ENCODE assay signal across 8 cellular contexts in genomic region chr19:48624791-48625723, GRCh38. TPM values are rescaled to one million over a fixed set of nuclear protein-coding genes. Genes with fewer than 3 reads are reported as not detected.
DNase-seq lines count a peak whose midpoint lies in the region; ATAC-seq and TF ChIP-seq lines count a peak whose summit lies in the region.

No MANE protein-coding gene starts in this region.

- no peaks in the 10 kb centered on the region for H4K20me1 ChIP-seq in OCI-LY7 (ENCODE audit: insufficient read depth, low read length)
- H4K20me1 ChIP-seq in fibroblast of lung (ENCODE audit: control insufficient read depth, extremely low read depth, insufficient read depth, low read length): no peaks in the 10 kb centered on the region
- H4K20me1 ChIP-seq in PC-3 (ENCODE audit: low read length): no peaks in the 10 kb centered on the region

- peaks cover 27% of the 10 kb centered on the region for H3K4me1 ChIP-seq in OCI-LY7 (ENCODE audit: insufficient read depth, low read length, poor library complexity, severe bottlenecking)
- peaks cover 9% of the 10 kb centered on the region for H3K4me1 ChIP-seq in fibroblast of lung (ENCODE audit: control insufficient read depth, extremely low read depth, insufficient read depth, low read length)
- peaks cover 10% of the 10 kb centered on the region for H3K4me1 ChIP-seq in rectal smooth muscle tissue (ENCODE audit: control insufficient read depth, insufficient read depth, low read length)
- H3K4me1 ChIP-seq in PC-3 (ENCODE audit: insufficient read depth, low read length): 0 out of 2 replicates have a peak, but pooled peaks cover 2% of the 10 kb centered on the region

- TF ChIP-seq CTCF in GM12864 (IDR thresholded peaks at IDR 0.05; ENCODE audit: low read depth, low read length, missing control alignments): no peak
- no peak for TF ChIP-seq CTCF in OCI-LY7 (conservative IDR thresholded peaks at IDR 0.05; ENCODE audit: low read length)
- no peak for TF ChIP-seq CTCF in fibroblast of lung (conservative IDR thresholded peaks at IDR 0.05 in 1 of 2, IDR thresholded peaks at IDR 0.05 in 1 of 2; ENCODE audit: low read depth in 1 of 2, low read length in 2 of 2)
- no peak for TF ChIP-seq CTCF in PC-3 (conservative IDR thresholded peaks at IDR 0.05; ENCODE audit: low read depth, low read length)

- H3K79me2 ChIP-seq in OCI-LY7 (ENCODE audit: insufficient read depth, low read depth, low read length) (peaks cover 8% of the 10 kb centered on the region; the same call in 1 of the 2 replicates), fibroblast of lung (ENCODE audit: control insufficient read depth, insufficient read depth, low read length) (peaks cover 2% of the 10 kb centered on the region), PC-3 (ENCODE audit: low read length) (peaks cover 3% of the 10 kb centered on the region)

- intact Hi-C loops in OCI-LY7 (cut with micrococcal nuclease; ENCODE audit: unreplicated experiment): no loop called here
- intact Hi-C loops in PC-3 (cut with micrococcal nuclease): no loop called here

- H3K9ac ChIP-seq in fibroblast of lung (ENCODE audit: insufficient read depth, low read length) (peak overlapping the region; percentile 59), rectal smooth muscle tissue (ENCODE audit: low read length) (no peak overlapping the region), PC-3 (ENCODE audit: low read length) (no peak overlapping the region)

- H3K4me3 ChIP-seq in GM12864 (ENCODE audit: low read depth, low read length): peak overlapping the region; percentile 51; the same call in 1 of the 2 replicates
- H3K4me3 ChIP-seq in OCI-LY7 (ENCODE audit: low read depth, low read length, poor library complexity, severe bottlenecking): peak overlapping the region; percentile 68
- H3K4me3 ChIP-seq in fibroblast of lung (replicated peaks in 1 of 4; ENCODE audit: control extremely low read depth in 1 of 4, insufficient read depth in 1 of 4, low read depth in 3 of 4, low read length in 4 of 4): peak overlapping the region; percentile 46 to 65 (median 54)
- H3K4me3 ChIP-seq in rectal smooth muscle tissue (ENCODE audit: low read length): peak overlapping the region; percentile 63
- H3K4me3 ChIP-seq in PC-3 (ENCODE audit: low read length): no peak overlapping the region

- BruUV-seq in OCI-LY7 (replicated peaks; lab: Mats Ljungman, UMichigan) (no TSS peak), PC-3 (replicated peaks; lab: Mats Ljungman, UMichigan) (no TSS peak)

- H3K9me2 ChIP-seq in OCI-LY7 (ENCODE audit: insufficient read depth, low read length) (no peaks in the 10 kb centered on the region), PC-3 (replicated peaks; ENCODE audit: low read length) (no peaks in the 10 kb centered on the region)

- H3K36me3 ChIP-seq in OCI-LY7 (ENCODE audit: insufficient read depth, low read length) (peaks cover 24% of the 10 kb centered on the region; the same call in 1 of the 2 replicates), fibroblast of lung (ENCODE audit: control insufficient read depth, insufficient read depth, low read length) (peaks cover 4% of the 10 kb centered on the region), rectal smooth muscle tissue (ENCODE audit: control insufficient read depth, insufficient read depth, low read length) (no peaks in the 10 kb centered on the region), PC-3 (ENCODE audit: low read depth, low read length) (no peaks in the 10 kb centered on the region)

- no peaks in the 10 kb centered on the region for H3K27me3 ChIP-seq in fibroblast of lung (ENCODE audit: control insufficient read depth, insufficient read depth, low read length)
- no peaks in the 10 kb centered on the region for H3K27me3 ChIP-seq in rectal smooth muscle tissue (ENCODE audit: control insufficient read depth, insufficient read depth, low read length)
- no peaks in the 10 kb centered on the region for H3K27me3 ChIP-seq in PC-3 (ENCODE audit: low read length)

- no peak for ATAC-seq in PC-3
- ATAC-seq in HG03139 (IDR thresholded peaks at IDR 0.05; ENCODE audit: unreplicated experiment): no peak

- H3K4me2 ChIP-seq in OCI-LY7 (ENCODE audit: low read length) (peak overlapping the region; percentile 84), fibroblast of lung (ENCODE audit: extremely low read depth, insufficient read depth, low read length) (peak overlapping the region; percentile 87), PC-3 (ENCODE audit: low read length) (no peak overlapping the region)

- H3K9me3 ChIP-seq in OCI-LY7 (ENCODE audit: low read length) (no peaks in the 10 kb centered on the region), fibroblast of lung (ENCODE audit: control insufficient read depth, insufficient read depth, low read depth, low read length) (no peaks in the 10 kb centered on the region), PC-3 (ENCODE audit: low read length) (no peaks in the 10 kb centered on the region)

- no peak overlapping the region for H2AFZ ChIP-seq in OCI-LY7 (ENCODE audit: low read length)
- H2AFZ ChIP-seq in fibroblast of lung (ENCODE audit: low read length): no peak overlapping the region
- no peak overlapping the region for H2AFZ ChIP-seq in PC-3 (ENCODE audit: low read length)

- H3K27ac ChIP-seq in OCI-LY7 (ENCODE audit: low read depth, low read length, poor library complexity, severe bottlenecking) (peak overlapping the region; percentile 24), fibroblast of lung (ENCODE audit: insufficient read depth, low read length) (peak overlapping the region; percentile 56), rectal smooth muscle tissue (ENCODE audit: low read depth, low read length) (no peak overlapping the region), PC-3 (ENCODE audit: low read length) (no peak overlapping the region)

- CTCF ChIA-PET in OCI-LY7 (lab: Charles Lee; ENCODE audit: unreplicated experiment) (no interaction called here), PC-3 (lab: Charles Lee) (no interaction called here)

- DNase-seq in GM12864 (ENCODE audit: low read depth): no peak
- no peak for DNase-seq in OCI-LY7 (ENCODE audit: low spot score)
- no peak for DNase-seq in fibroblast of lung (ENCODE audit: low read depth in 2 of 2)
- DNase-seq in PC-3: no peak
- no peak for DNase-seq in DMS114 treated with DMSO at 0.1 percent for 48 hours (lab: John Stamatoyannopoulos, UW; ENCODE audit: unreplicated experiment)
- no peak for DNase-seq in epidermal melanocyte (ENCODE audit: insufficient read length, low spot score)

- POLR2A ChIA-PET in OCI-LY7 (lab: Charles Lee): no interaction called here
- POLR2A ChIA-PET in PC-3 (lab: Charles Lee; ENCODE audit: unreplicated experiment): no interaction called here

- no peaks in the 10 kb centered on the region for H3F3A ChIP-seq in PC-3 (ENCODE audit: low read length, unreplicated experiment)

RNA-seq across cellular contexts. Expression of gene SPHK2, which starts 5.8 kb away (rescaled TPM):
- 12.4 and 18.2 TPM in 2 replicates for total RNA-seq in OCI-LY7 (2014; rRNA removed; shearing (Covaris generic))
- 33.3 and 34.8 TPM in 2 replicates for total RNA-seq in OCI-LY7 (2022)
- total RNA-seq in fibroblast of lung: 5.1 and 9.6 TPM in 2 replicates
- polyA plus RNA-seq in fibroblast of lung: 3.4 and 5.7 TPM in 2 replicates
- 6.5 and 13.9 TPM in 2 replicates for polyA plus RNA-seq in fibroblast of lung (2012)
- polyA minus RNA-seq in fibroblast of lung (ENCODE audit: low replicate concordance): 4.5 and 6.4 TPM in 2 replicates
- total RNA-seq in PC-3 (2014; rRNA removed): 8.5 and 8.6 TPM in 2 replicates

RNA-seq across cellular contexts. Expression of gene RPL18, which starts 6.1 kb away (rescaled TPM):
- total RNA-seq in OCI-LY7 (2014; rRNA removed; shearing (Covaris generic)): 3,527 and 5,064 TPM in 2 replicates
- total RNA-seq in OCI-LY7 (2022) (1,333 and 1,494 TPM in 2 replicates), fibroblast of lung (2,017 and 2,054 TPM in 2 replicates), PC-3 (2014; rRNA removed) (1,237 and 1,503 TPM in 2 replicates)
- 1,166 and 1,578 TPM in 2 replicates for polyA plus RNA-seq in fibroblast of lung
- 2,372 and 2,688 TPM in 2 replicates for polyA plus RNA-seq in fibroblast of lung (2012)
- polyA minus RNA-seq in fibroblast of lung (ENCODE audit: low replicate concordance): 1,142 and 1,357 TPM in 2 replicates

RNA-seq across cellular contexts. Expression of gene FAM83E, which starts 10.2 kb away (rescaled TPM):
- total RNA-seq in OCI-LY7 (2014; rRNA removed; shearing (Covaris generic)): 3.7 and 6.2 TPM in 2 replicates
- total RNA-seq in OCI-LY7 (2022): 3.0 and 5.6 TPM in 2 replicates
- 0.50 and 1.0 TPM in 2 replicates for total RNA-seq in fibroblast of lung
- not detected in 2 replicates for polyA plus RNA-seq in fibroblast of lung
- not detected in 2 replicates for polyA plus RNA-seq in fibroblast of lung (2012)
- not detected in 2 replicates for polyA minus RNA-seq in fibroblast of lung (ENCODE audit: low replicate concordance)
- total RNA-seq in PC-3 (2014; rRNA removed): 4.6 and 4.7 TPM in 2 replicates

RNA-seq across cellular contexts. Expression of gene DBP, which starts 12.1 kb away (rescaled TPM):
- total RNA-seq in OCI-LY7 (2014; rRNA removed; shearing (Covaris generic)): 20.8 and 35.6 TPM in 2 replicates
- total RNA-seq in OCI-LY7 (2022) (15.7 and 19.0 TPM in 2 replicates), fibroblast of lung (17.2 and 23.6 TPM in 2 replicates), PC-3 (2014; rRNA removed) (9.0 and 12.2 TPM in 2 replicates)
- 3.2 and 4.8 TPM in 2 replicates for polyA plus RNA-seq in fibroblast of lung
- 6.0 and 11.1 TPM in 2 replicates for polyA plus RNA-seq in fibroblast of lung (2012)
- 1.6 and 6.7 TPM in 2 replicates for polyA minus RNA-seq in fibroblast of lung (ENCODE audit: low replicate concordance)

RNA-seq across cellular contexts. Expression of gene SPACA4, which starts 18.5 kb away (rescaled TPM):
- total RNA-seq in OCI-LY7 (2014; rRNA removed; shearing (Covaris generic)): not detected in 2 replicates
- total RNA-seq in OCI-LY7 (2022): not detected in 2 replicates
- total RNA-seq in fibroblast of lung: not detected in 2 replicates
- not detected in 2 replicates for polyA plus RNA-seq in fibroblast of lung
- polyA plus RNA-seq in fibroblast of lung (2012): not detected in 2 replicates
- not detected in 2 replicates for polyA minus RNA-seq in fibroblast of lung (ENCODE audit: low replicate concordance)
- total RNA-seq in PC-3 (2014; rRNA removed): not detected in 2 replicates

Comparison
In these comparisons a context has a peak if more than half of its experiments do, and no peak if none do; other contexts are left out.
1. H3K27ac ChIP-seq: peak in OCI-LY7 (single experiment) and fibroblast of lung (single experiment); none in rectal smooth muscle tissue (single experiment) and PC-3 (single experiment).